Comparison of ENCODE assay signal across 22 cellular contexts in genomic region chr3:66029443-66029842, GRCh38. TPM values are rescaled to one million over a fixed set of nuclear protein-coding genes. Genes with fewer than 3 reads are reported as not detected.
"Had no signal": no experiment of that assay in that cellular context is flagged by ENCODE, and none has a peak within 500 bp of the region (broad histone marks: within the 10 kb centered on the region; RNA-seq: fewer than 3 reads in every experiment).

No MANE protein-coding gene starts in this region.

- DNase-seq: activated CD4-positive, alpha-beta memory T cell treated with anti-CD3 and anti-CD28 coated beads, Interleukin-2, amount 10 ng/mL, durations not matched to agents 7 days and 5 days; activated CD4-positive, alpha-beta T cell treated with anti-CD3 and anti-CD28 coated beads for 48 hours; activated CD4-positive, CD25-positive, alpha-beta regulatory T cell; activated CD8-positive, alpha-beta memory T cell treated with anti-CD3 and anti-CD28 coated beads, Interleukin-2, amount 10 ng/mL, durations not matched to agents 7 days and 5 days; activated naive CD4-positive, alpha-beta T cell; activated naive CD8-positive, alpha-beta T cell treated with anti-CD3 and anti-CD28 coated beads, Interleukin-2, amount 10 ng/mL, durations not matched to agents 7 days and 5 days; activated T-cell treated with anti-CD3 and anti-CD28 coated beads, Interleukin-2, amount 50 U/mL, for 1 hour; body of pancreas; dermis blood vessel endothelial cell; effector memory CD8-positive, alpha-beta T cell; kidney; natural killer cell; pancreas; right lobe of liver; small intestine; stimulated activated CD4-positive, alpha-beta T cell treated with anti-CD3 and anti-CD28 coated beads, Interleukin-4, amount 100 ng/mL, for 24 hours; testis; upper lobe of right lung had no signal

- H3K9me3 ChIP-seq: body of pancreas, neutrophil, pancreas, right lobe of liver, testis, upper lobe of right lung had no signal

- H3K27ac ChIP-seq: body of pancreas, epithelial cell of prostate, neutrophil, pancreas, right lobe of liver, testis, upper lobe of right lung had no signal

- ATAC-seq: activated CD8-positive, alpha-beta memory T cell treated with anti-CD3 and anti-CD28 coated beads, Interleukin-2, amount 10 ng/mL, durations not matched to agents 7 days and 5 days; activated T-helper 17 cell treated with anti-CD3 and anti-CD28 coated beads, Interleukin-2, amount 50 U/mL, for 72 hours; body of pancreas; effector memory CD8-positive, alpha-beta T cell; natural killer cell; pancreas; right lobe of liver; stimulated activated effector memory CD8-positive, alpha-beta T cell treated with anti-CD3 and anti-CD28 coated beads, Interleukin-12 subunit alpha, Interleukin-12 subunit beta, amount 100 ng/mL, for 72 hours; upper lobe of right lung had no signal

- H3K4me1 ChIP-seq: testis, upper lobe of right lung had no signal

- H3K27me3 ChIP-seq: body of pancreas, pancreas, right lobe of liver, testis, upper lobe of right lung had no signal

- H3K36me3 ChIP-seq: neutrophil, pancreas, right lobe of liver, upper lobe of right lung had no signal

- H3K4me3 ChIP-seq: body of pancreas, pancreas, right lobe of liver, testis, upper lobe of right lung had no signal

RNA-seq across cellular contexts. Expression of gene MAGI1, which starts 9.3 kb away (rescaled TPM):
- total RNA-seq: activated naive CD8-positive, alpha-beta T cell treated with anti-CD3 and anti-CD28 coated beads, Interleukin-2, amount 10 ng/mL, durations not matched to agents 7 days and 5 days; natural killer cell had no signal
